7 cellular contexts compared by ENCODE assay signal in the genomic region with DNA sequence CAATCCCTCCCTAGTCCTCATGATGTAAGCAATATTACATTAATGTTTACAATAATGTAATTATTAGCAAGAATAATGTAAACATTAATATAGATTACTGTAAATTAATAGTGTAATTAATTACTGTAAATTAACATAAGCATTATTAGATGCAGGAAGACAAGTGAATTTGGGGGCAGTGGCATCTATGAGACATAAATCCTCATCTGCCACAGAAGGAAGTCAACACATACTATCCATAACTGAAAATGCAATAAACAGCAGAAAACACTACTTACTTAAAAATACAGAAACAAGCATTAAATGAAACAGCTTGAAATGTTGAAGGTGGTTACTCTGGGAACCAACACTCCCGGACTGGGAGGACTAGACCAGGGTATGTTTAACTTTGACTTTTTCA. TPM values are rescaled to one million over a fixed set of nuclear protein-coding genes. Genes with fewer than 3 reads are reported as not detected.
DNase-seq lines count a peak whose midpoint lies in the region; TF ChIP-seq lines count a peak whose summit lies in the region.

No MANE protein-coding gene starts in this region.

- in situ Hi-C loops in G401 (cut with HindIII; ENCODE audit: low sequenced_read_pairs), result no loop called here

- H3K4me3 Mint-ChIP-seq in HFFc6 (peak overlapping the region; percentile 95), glutamatergic neuron (ENCODE audit: unreplicated experiment) (peak overlapping the region; percentile 100)

- no peaks in the 10 kb centered on the region for H3K27me3 Mint-ChIP-seq in HFFc6 (ENCODE audit: insufficient read depth)
- peaks cover 6% of the 10 kb centered on the region for H3K27me3 Mint-ChIP-seq in glutamatergic neuron (ENCODE audit: unreplicated experiment)

- peak overlapping the region; percentile 100 for H2AFZ ChIP-seq in smooth muscle cell (ENCODE audit: low read depth)

- no peaks in the 10 kb centered on the region for H3K27me3 ChIP-seq in smooth muscle cell (ENCODE audit: low read depth)

- H3K27ac ChIP-seq in VCaP (peak overlapping the region; percentile 87), smooth muscle cell (ENCODE audit: low read depth) (no peak overlapping the region)

- H3K4me3 ChIP-seq in smooth muscle cell, result peak overlapping the region; percentile 96

- DNase-seq in HFFc6 (no peak), glutamatergic neuron (no peak), smooth muscle cell (lab: John Stamatoyannopoulos, UW; ENCODE audit: unreplicated experiment) (no peak), SK-N-DZ (ENCODE audit: low spot score) (no peak), G401 (ENCODE audit: low spot score) (no peak), NOMO-1 treated with dmso at 0.1 percent for 144 hours (lab: John Stamatoyannopoulos, UW; ENCODE audit: unreplicated experiment) (no peak)

- H3K4me1 Mint-ChIP-seq in HFFc6 (ENCODE audit: low read depth) (peaks cover 43% of the 10 kb centered on the region), glutamatergic neuron (ENCODE audit: low read depth, unreplicated experiment) (peaks cover 6% of the 10 kb centered on the region)

- H3K79me2 ChIP-seq in smooth muscle cell (ENCODE audit: low read depth), result peaks cover 12% of the 10 kb centered on the region

- H3K9ac ChIP-seq in smooth muscle cell (ENCODE audit: low read depth), result peak overlapping the region; percentile 78

- WGBS in smooth muscle cell (ENCODE audit: low lambda C conversion rate), result 20% methylated on average over 1 of the region's 1 CpG

- H3K9me3 Mint-ChIP-seq in HFFc6 (no peaks in the 10 kb centered on the region), glutamatergic neuron (ENCODE audit: unreplicated experiment) (peaks cover 8% of the 10 kb centered on the region)

- H3K9me3 ChIP-seq in smooth muscle cell (replicated peaks; ENCODE audit: low read depth), result no peaks in the 10 kb centered on the region

- H3F3A ChIP-seq in smooth muscle cell (ENCODE audit: low read depth), result no peaks in the 10 kb centered on the region

- H3K4me1 ChIP-seq in smooth muscle cell (ENCODE audit: low read depth), result no peaks in the 10 kb centered on the region

- H4K20me1 ChIP-seq in smooth muscle cell (ENCODE audit: low read depth), result no peaks in the 10 kb centered on the region

- TF ChIP-seq CTCF in HFFc6 (IDR thresholded peaks at IDR 0.05) (no peak), VCaP (conservative IDR thresholded peaks at IDR 0.05) (no peak), glutamatergic neuron (IDR thresholded peaks at IDR 0.05; ENCODE audit: partially characterized antibody, unreplicated experiment) (no peak), smooth muscle cell (IDR thresholded peaks at IDR 0.05; ENCODE audit: borderline replicate concordance, insufficient read depth, poor library complexity, severe bottlenecking) (no peak)

- peak overlapping the region; percentile 93 for H3K4me2 ChIP-seq in smooth muscle cell

- H3K27ac Mint-ChIP-seq in HFFc6, result peak overlapping the region; percentile 95
- H3K27ac Mint-ChIP-seq in glutamatergic neuron (ENCODE audit: unreplicated experiment), result peak overlapping the region; percentile 98

- H3K36me3 Mint-ChIP-seq in HFFc6 (ENCODE audit: low read depth) (no peaks in the 10 kb centered on the region), glutamatergic neuron (ENCODE audit: unreplicated experiment) (no peaks in the 10 kb centered on the region)

- H3K36me3 ChIP-seq in smooth muscle cell (ENCODE audit: low read depth), result no peaks in the 10 kb centered on the region

RNA-seq across cellular contexts. Expression of a gene that starts 0.7 kb away (rescaled TPM):
- total RNA-seq in HFFc6 (2021; fragmentation: NEBNext Ultra II Directional; extraction: Animal tissue kit (Norgen Biotek cat#: 25700)), result 10 to 100 TPM; 11.5 to 17.0 (median 14.6) TPM
- 28.0 TPM for total RNA-seq in glutamatergic neuron (ENCODE audit: unreplicated experiment)
- total RNA-seq in smooth muscle cell, result 31.4 and 41.9 TPM in 2 replicates
- 24.3 and 29.3 TPM in 2 replicates for polyA plus RNA-seq in smooth muscle cell
- polyA plus RNA-seq in SK-N-DZ (2014; cell fraction: cytosol; rRNA removed), result 38.6 and 45.2 TPM in 2 replicates
- polyA plus RNA-seq in SK-N-DZ (2014; cell fraction: nucleus; rRNA removed), result 29.9 and 38.3 TPM in 2 replicates
- total RNA-seq in G401 (2014; rRNA removed; shearing (Covaris generic)), result 29.0 and 40.2 TPM in 2 replicates

RNA-seq across cellular contexts. Expression of a gene that starts 17.1 kb away (rescaled TPM):
- under 1 TPM; 0.19 to 0.68 (median 0.40) TPM for total RNA-seq in HFFc6 (2021; fragmentation: NEBNext Ultra II Directional; extraction: Animal tissue kit (Norgen Biotek cat#: 25700))
- total RNA-seq in glutamatergic neuron (ENCODE audit: unreplicated experiment) (2.8 TPM), smooth muscle cell (3.6 and 6.7 TPM in 2 replicates)
- polyA plus RNA-seq in smooth muscle cell, result 1.5 and 2.0 TPM in 2 replicates
- 4.9 and 5.1 TPM in 2 replicates for polyA plus RNA-seq in SK-N-DZ (2014; cell fraction: cytosol; rRNA removed)
- polyA plus RNA-seq in SK-N-DZ (2014; cell fraction: nucleus; rRNA removed), result 1.4 and 4.4 TPM in 2 replicates
- total RNA-seq in G401 (2014; rRNA removed; shearing (Covaris generic)), result 0.61 and 2.6 TPM in 2 replicates

RNA-seq across cellular contexts. Expression of a gene that starts 52.5 kb away (rescaled TPM):
- not detected for total RNA-seq in HFFc6 (2021; fragmentation: NEBNext Ultra II Directional; extraction: Animal tissue kit (Norgen Biotek cat#: 25700))
- total RNA-seq in glutamatergic neuron (ENCODE audit: unreplicated experiment), result not detected
- not detected in 2 replicates for total RNA-seq in smooth muscle cell
- not detected in 2 replicates for polyA plus RNA-seq in smooth muscle cell
- polyA plus RNA-seq in SK-N-DZ (2014; cell fraction: cytosol; rRNA removed), result not detected in 2 replicates
- not detected in 2 replicates for polyA plus RNA-seq in SK-N-DZ (2014; cell fraction: nucleus; rRNA removed)
- total RNA-seq in G401 (2014; rRNA removed; shearing (Covaris generic)), result not detected in 2 replicates
